In the genomic region with DNA sequence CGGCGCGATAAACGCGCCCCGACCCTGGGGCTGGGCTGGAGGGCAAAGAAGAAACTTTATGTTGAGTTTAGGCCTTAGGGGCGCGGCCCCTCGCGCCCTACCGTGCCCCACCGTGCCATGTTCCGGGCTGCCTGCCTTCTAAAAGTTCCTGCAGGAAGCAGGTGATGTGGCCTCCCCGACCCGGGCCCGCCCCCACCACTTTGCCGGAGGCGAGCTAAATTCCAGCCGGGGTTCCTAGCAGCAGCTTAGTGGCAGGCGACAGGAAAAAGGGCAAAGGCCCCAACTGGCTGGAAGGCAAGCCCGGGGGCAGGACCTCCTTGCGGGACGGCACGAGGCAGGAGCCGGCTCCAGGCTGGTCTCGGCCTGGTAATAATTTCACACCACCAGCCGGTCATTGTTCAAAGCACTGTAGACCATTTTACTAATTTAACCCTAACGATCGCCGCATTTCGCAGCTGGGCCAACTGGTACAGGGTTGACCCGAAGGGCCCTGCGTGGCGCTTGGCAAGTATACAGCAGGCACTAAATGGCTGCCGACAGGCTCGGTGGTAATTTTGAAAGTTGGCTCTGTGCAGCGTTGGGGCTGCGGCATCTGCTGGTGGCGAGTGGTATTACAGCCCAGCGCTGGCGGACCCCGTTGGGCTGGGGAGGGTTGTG, we compare ENCODE assay signal across 1 cellular context.
TF ChIP-seq lines count a peak whose summit lies in the region.

No MANE protein-coding gene starts in this region.

TF ChIP-seq in HepG2, 621 proteins besides CTCF, POLR2A, EP300 and RAD21 (continued from another document and continues in another):
- TF ChIP-seq, protein P1, sequence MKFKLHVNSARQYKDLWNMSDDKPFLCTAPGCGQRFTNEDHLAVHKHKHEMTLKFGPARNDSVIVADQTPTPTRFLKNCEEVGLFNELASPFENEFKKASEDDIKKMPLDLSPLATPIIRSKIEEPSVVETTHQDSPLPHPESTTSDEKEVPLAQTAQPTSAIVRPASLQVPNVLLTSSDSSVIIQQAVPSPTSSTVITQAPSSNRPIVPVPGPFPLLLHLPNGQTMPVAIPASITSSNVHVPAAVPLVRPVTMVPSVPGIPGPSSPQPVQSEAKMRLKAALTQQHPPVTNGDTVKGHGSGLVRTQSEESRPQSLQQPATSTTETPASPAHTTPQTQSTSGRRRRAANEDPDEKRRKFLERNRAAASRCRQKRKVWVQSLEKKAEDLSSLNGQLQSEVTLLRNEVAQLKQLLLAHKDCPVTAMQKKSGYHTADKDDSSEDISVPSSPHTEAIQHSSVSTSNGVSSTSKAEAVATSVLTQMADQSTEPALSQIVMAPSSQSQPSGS (CRISPR knock-in tag; IDR thresholded peaks at IDR 0.05), result no peak
- TF ChIP-seq, protein P2, sequence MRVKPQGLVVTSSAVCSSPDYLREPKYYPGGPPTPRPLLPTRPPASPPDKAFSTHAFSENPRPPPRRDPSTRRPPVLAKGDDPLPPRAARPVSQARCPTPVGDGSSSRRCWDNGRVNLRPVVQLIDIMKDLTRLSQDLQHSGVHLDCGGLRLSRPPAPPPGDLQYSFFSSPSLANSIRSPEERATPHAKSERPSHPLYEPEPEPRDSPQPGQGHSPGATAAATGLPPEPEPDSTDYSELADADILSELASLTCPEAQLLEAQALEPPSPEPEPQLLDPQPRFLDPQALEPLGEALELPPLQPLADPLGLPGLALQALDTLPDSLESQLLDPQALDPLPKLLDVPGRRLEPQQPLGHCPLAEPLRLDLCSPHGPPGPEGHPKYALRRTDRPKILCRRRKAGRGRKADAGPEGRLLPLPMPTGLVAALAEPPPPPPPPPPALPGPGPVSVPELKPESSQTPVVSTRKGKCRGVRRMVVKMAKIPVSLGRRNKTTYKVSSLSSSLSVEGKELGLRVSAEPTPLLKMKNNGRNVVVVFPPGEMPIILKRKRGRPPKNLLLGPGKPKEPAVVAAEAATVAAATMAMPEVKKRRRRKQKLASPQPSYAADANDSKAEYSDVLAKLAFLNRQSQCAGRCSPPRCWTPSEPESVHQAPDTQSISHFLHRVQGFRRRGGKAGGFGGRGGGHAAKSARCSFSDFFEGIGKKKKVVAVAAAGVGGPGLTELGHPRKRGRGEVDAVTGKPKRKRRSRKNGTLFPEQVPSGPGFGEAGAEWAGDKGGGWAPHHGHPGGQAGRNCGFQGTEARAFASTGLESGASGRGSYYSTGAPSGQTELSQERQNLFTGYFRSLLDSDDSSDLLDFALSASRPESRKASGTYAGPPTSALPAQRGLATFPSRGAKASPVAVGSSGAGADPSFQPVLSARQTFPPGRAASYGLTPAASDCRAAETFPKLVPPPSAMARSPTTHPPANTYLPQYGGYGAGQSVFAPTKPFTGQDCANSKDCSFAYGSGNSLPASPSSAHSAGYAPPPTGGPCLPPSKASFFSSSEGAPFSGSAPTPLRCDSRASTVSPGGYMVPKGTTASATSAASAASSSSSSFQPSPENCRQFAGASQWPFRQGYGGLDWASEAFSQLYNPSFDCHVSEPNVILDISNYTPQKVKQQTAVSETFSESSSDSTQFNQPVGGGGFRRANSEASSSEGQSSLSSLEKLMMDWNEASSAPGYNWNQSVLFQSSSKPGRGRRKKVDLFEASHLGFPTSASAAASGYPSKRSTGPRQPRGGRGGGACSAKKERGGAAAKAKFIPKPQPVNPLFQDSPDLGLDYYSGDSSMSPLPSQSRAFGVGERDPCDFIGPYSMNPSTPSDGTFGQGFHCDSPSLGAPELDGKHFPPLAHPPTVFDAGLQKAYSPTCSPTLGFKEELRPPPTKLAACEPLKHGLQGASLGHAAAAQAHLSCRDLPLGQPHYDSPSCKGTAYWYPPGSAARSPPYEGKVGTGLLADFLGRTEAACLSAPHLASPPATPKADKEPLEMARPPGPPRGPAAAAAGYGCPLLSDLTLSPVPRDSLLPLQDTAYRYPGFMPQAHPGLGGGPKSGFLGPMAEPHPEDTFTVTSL (CRISPR knock-in tag; IDR thresholded peaks at IDR 0.05; ENCODE audit: borderline replicate concordance), result 0 out of 2 replicates have a peak, but pooled peaks have one; percentile 20
- TF ChIP-seq FOXC1 (CRISPR knock-in tag; IDR thresholded peaks at IDR 0.05; ENCODE audit: borderline replicate concordance), result peak; percentile 55
- peak; percentile 70; the same call in 1 of the 2 replicates for TF ChIP-seq ZNF788 (CRISPR knock-in tag; IDR thresholded peaks at IDR 0.05; ENCODE audit: borderline replicate concordance)
- peak; percentile 51; the same call in 1 of the 2 replicates for TF ChIP-seq CCDC6 (CRISPR knock-in tag; IDR thresholded peaks at IDR 0.05)
- TF ChIP-seq ZNF33B (CRISPR knock-in tag; IDR thresholded peaks at IDR 0.05), result 0 out of 2 replicates have a peak, but pooled peaks have one; percentile 80
- TF ChIP-seq CREM (IDR thresholded peaks at IDR 0.05), result no peak
- no peak for TF ChIP-seq CREM (CRISPR knock-in tag; IDR thresholded peaks at IDR 0.05)
- TF ChIP-seq, protein P3, sequence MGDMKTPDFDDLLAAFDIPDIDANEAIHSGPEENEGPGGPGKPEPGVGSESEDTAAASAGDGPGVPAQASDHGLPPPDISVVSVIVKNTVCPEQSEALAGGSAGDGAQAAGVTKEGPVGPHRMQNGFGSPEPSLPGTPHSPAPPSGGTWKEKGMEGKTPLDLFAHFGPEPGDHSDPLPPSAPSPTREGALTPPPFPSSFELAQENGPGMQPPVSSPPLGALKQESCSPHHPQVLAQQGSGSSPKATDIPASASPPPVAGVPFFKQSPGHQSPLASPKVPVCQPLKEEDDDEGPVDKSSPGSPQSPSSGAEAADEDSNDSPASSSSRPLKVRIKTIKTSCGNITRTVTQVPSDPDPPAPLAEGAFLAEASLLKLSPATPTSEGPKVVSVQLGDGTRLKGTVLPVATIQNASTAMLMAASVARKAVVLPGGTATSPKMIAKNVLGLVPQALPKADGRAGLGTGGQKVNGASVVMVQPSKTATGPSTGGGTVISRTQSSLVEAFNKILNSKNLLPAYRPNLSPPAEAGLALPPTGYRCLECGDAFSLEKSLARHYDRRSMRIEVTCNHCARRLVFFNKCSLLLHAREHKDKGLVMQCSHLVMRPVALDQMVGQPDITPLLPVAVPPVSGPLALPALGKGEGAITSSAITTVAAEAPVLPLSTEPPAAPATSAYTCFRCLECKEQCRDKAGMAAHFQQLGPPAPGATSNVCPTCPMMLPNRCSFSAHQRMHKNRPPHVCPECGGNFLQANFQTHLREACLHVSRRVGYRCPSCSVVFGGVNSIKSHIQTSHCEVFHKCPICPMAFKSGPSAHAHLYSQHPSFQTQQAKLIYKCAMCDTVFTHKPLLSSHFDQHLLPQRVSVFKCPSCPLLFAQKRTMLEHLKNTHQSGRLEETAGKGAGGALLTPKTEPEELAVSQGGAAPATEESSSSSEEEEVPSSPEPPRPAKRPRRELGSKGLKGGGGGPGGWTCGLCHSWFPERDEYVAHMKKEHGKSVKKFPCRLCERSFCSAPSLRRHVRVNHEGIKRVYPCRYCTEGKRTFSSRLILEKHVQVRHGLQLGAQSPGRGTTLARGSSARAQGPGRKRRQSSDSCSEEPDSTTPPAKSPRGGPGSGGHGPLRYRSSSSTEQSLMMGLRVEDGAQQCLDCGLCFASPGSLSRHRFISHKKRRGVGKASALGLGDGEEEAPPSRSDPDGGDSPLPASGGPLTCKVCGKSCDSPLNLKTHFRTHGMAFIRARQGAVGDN (CRISPR knock-in tag; IDR thresholded peaks at IDR 0.05), result peak; percentile 90
- no peak for TF ChIP-seq TCF7 (IDR thresholded peaks at IDR 0.05; ENCODE audit: low read depth)
- peak; percentile 19; the same call in 1 of the 2 replicates for TF ChIP-seq ZMYM4 (CRISPR knock-in tag; IDR thresholded peaks at IDR 0.05)
- 0 out of 2 replicates have a peak, but pooled peaks have one; percentile 55 for TF ChIP-seq ZNF317 (CRISPR knock-in tag; IDR thresholded peaks at IDR 0.05)
- TF ChIP-seq EED (CRISPR knock-in tag; IDR thresholded peaks at IDR 0.05), result peak; percentile 85; the same call in 1 of the 2 replicates
- peak; percentile 37; the same call in 1 of the 2 replicates for TF ChIP-seq ARID2 (CRISPR knock-in tag; IDR thresholded peaks at IDR 0.05; ENCODE audit: borderline replicate concordance)
- TF ChIP-seq ZNF121 (CRISPR knock-in tag; IDR thresholded peaks at IDR 0.05), result no peak
- 0 out of 2 replicates have a peak, but pooled peaks have one; percentile 30 for TF ChIP-seq ZNF713 (CRISPR knock-in tag; IDR thresholded peaks at IDR 0.05)
- TF ChIP-seq, protein P4, sequence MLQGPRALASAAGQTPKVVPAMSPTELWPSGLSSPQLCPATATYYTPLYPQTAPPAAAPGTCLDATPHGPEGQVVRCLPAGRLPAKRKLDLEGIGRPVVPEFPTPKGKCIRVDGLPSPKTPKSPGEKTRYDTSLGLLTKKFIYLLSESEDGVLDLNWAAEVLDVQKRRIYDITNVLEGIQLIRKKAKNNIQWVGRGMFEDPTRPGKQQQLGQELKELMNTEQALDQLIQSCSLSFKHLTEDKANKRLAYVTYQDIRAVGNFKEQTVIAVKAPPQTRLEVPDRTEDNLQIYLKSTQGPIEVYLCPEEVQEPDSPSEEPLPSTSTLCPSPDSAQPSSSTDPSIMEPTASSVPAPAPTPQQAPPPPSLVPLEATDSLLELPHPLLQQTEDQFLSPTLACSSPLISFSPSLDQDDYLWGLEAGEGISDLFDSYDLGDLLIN (CRISPR knock-in tag; IDR thresholded peaks at IDR 0.05; ENCODE audit: borderline replicate concordance), result 0 out of 2 replicates have a peak, but pooled peaks have one; percentile 11
- peak; percentile 36; the same call in 1 of the 2 replicates for TF ChIP-seq ZNF605 (CRISPR knock-in tag; IDR thresholded peaks at IDR 0.05)
- TF ChIP-seq ZNF44 (CRISPR knock-in tag; IDR thresholded peaks at IDR 0.05), result peak; percentile 44; the same call in 1 of the 2 replicates
- TF ChIP-seq KAT8 (CRISPR knock-in tag; IDR thresholded peaks at IDR 0.05), result 0 out of 2 replicates have a peak, but pooled peaks have one; percentile 30
- TF ChIP-seq ZNF572 (CRISPR knock-in tag; IDR thresholded peaks at IDR 0.05), result peak; percentile 75; the same call in 1 of the 2 replicates
- no peak for TF ChIP-seq PPARG (CRISPR knock-in tag; conservative IDR thresholded peaks at IDR 0.05)
- peak; percentile 33; the same call in 1 of the 2 replicates for TF ChIP-seq POGZ (CRISPR knock-in tag; IDR thresholded peaks at IDR 0.05)
- TF ChIP-seq, protein P5, sequence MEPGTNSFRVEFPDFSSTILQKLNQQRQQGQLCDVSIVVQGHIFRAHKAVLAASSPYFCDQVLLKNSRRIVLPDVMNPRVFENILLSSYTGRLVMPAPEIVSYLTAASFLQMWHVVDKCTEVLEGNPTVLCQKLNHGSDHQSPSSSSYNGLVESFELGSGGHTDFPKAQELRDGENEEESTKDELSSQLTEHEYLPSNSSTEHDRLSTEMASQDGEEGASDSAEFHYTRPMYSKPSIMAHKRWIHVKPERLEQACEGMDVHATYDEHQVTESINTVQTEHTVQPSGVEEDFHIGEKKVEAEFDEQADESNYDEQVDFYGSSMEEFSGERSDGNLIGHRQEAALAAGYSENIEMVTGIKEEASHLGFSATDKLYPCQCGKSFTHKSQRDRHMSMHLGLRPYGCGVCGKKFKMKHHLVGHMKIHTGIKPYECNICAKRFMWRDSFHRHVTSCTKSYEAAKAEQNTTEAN (CRISPR knock-in tag; conservative IDR thresholded peaks at IDR 0.05), result no peak
- no peak; the same call in 1 of the 2 replicates for TF ChIP-seq ZMAT3 (CRISPR knock-in tag; conservative IDR thresholded peaks at IDR 0.05)
- TF ChIP-seq, protein P6, sequence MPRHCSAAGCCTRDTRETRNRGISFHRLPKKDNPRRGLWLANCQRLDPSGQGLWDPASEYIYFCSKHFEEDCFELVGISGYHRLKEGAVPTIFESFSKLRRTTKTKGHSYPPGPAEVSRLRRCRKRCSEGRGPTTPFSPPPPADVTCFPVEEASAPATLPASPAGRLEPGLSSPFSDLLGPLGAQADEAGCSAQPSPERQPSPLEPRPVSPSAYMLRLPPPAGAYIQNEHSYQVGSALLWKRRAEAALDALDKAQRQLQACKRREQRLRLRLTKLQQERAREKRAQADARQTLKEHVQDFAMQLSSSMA (CRISPR knock-in tag; IDR thresholded peaks at IDR 0.05), result no peak; the same call in 1 of the 2 replicates
- no peak for TF ChIP-seq KDM4B (CRISPR knock-in tag; IDR thresholded peaks at IDR 0.05)
- TF ChIP-seq ZNF878 (CRISPR knock-in tag; IDR thresholded peaks at IDR 0.05), result 0 out of 2 replicates have a peak, but pooled peaks have one; percentile 21
- TF ChIP-seq, protein P7, sequence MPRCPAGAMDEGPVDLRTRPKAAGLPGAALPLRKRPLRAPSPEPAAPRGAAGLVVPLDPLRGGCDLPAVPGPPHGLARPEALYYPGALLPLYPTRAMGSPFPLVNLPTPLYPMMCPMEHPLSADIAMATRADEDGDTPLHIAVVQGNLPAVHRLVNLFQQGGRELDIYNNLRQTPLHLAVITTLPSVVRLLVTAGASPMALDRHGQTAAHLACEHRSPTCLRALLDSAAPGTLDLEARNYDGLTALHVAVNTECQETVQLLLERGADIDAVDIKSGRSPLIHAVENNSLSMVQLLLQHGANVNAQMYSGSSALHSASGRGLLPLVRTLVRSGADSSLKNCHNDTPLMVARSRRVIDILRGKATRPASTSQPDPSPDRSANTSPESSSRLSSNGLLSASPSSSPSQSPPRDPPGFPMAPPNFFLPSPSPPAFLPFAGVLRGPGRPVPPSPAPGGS (CRISPR knock-in tag; IDR thresholded peaks at IDR 0.05), result 0 out of 2 replicates have a peak, but pooled peaks have one; percentile 22
- TF ChIP-seq KDM1A (CRISPR knock-in tag; IDR thresholded peaks at IDR 0.05), result peak; percentile 78
- TF ChIP-seq LCORL (IDR thresholded peaks at IDR 0.05), result no peak
- TF ChIP-seq LCORL (CRISPR knock-in tag; IDR thresholded peaks at IDR 0.05), result 0 out of 2 replicates have a peak, but pooled peaks have one; percentile 64
- TF ChIP-seq JUN (CRISPR knock-in tag; IDR thresholded peaks at IDR 0.05), result no peak
- TF ChIP-seq ZSCAN12 (CRISPR knock-in tag; IDR thresholded peaks at IDR 0.05), result no peak
- TF ChIP-seq, protein P8, sequence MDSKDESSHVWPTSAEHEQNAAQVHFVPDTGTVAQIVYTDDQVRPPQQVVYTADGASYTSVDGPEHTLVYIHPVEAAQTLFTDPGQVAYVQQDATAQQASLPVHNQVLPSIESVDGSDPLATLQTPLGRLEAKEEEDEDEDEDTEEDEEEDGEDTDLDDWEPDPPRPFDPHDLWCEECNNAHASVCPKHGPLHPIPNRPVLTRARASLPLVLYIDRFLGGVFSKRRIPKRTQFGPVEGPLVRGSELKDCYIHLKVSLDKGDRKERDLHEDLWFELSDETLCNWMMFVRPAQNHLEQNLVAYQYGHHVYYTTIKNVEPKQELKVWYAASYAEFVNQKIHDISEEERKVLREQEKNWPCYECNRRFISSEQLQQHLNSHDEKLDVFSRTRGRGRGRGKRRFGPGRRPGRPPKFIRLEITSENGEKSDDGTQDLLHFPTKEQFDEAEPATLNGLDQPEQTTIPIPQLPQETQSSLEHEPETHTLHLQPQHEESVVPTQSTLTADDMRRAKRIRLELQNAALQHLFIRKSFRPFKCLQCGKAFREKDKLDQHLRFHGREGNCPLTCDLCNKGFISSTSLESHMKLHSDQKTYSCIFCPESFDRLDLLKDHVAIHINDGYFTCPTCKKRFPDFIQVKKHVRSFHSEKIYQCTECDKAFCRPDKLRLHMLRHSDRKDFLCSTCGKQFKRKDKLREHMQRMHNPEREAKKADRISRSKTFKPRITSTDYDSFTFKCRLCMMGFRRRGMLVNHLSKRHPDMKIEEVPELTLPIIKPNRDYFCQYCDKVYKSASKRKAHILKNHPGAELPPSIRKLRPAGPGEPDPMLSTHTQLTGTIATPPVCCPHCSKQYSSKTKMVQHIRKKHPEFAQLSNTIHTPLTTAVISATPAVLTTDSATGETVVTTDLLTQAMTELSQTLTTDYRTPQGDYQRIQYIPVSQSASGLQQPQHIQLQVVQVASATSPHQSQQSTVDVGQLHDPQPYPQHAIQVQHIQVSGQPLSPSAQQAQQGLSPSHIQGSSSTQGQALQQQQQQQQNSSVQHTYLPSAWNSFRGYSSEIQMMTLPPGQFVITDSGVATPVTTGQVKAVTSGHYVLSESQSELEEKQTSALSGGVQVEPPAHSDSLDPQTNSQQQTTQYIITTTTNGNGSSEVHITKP (CRISPR knock-in tag; IDR thresholded peaks at IDR 0.05; ENCODE audit: low read depth), result no peak
- TF ChIP-seq MAFG (CRISPR knock-in tag; IDR thresholded peaks at IDR 0.05), result no peak
